In the genomic region with DNA sequence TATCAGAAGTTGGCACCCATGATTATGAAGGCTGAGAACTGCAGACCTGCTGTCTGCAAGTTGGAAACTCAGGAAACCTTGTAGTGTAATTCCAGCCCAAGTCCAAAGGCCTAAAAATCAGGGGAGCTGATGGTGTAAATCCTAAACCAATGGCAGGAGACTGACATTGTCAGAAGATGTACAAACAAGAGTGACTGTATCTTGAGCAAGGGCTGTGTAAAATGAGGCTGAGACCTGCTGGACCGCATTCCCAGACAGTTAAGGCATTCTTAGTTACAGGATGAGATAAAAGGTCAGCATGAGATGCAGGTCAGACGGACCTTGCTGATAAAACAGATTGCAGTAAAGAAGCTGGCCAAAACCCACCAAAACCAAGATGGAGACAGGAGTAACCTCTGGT, we compare ENCODE assay signal across 24 cellular contexts.
DNase-seq lines count a peak whose midpoint lies in the region; ATAC-seq and TF ChIP-seq lines count a peak whose summit lies in the region.
"Had no signal": no experiment of that assay in that cellular context is flagged by ENCODE, and none has a peak within 500 bp of the region (broad histone marks: within the 10 kb centered on the region; RNA-seq: fewer than 3 reads in every experiment).

No MANE protein-coding gene starts in this region.

- H3K9me2 ChIP-seq in GM23338 (ENCODE audit: insufficient read depth) (peaks cover 16% of the 10 kb centered on the region), PC-9 (ENCODE audit: insufficient read depth) (no peaks in the 10 kb centered on the region)

- no peaks in the 10 kb centered on the region for H4K20me1 ChIP-seq in GM23338 (replicated peaks; ENCODE audit: insufficient read depth)
- no peaks in the 10 kb centered on the region for H4K20me1 ChIP-seq in PC-9 (ENCODE audit: insufficient read depth)

- TF ChIP-seq CTCF in GM23338 (conservative IDR thresholded peaks at IDR 0.05; ENCODE audit: low read depth in 2 of 2), result no peak
- no peak for TF ChIP-seq CTCF in PC-9 (conservative IDR thresholded peaks at IDR 0.05)
- TF ChIP-seq CTCF in epithelial cell of esophagus (IDR thresholded peaks at IDR 0.05; ENCODE audit: insufficient read depth, low read depth, low read length, missing control alignments), result no peak
- TF ChIP-seq CTCF in mesothelial cell of epicardium (IDR thresholded peaks at IDR 0.05; ENCODE audit: unreplicated experiment), result no peak

- H3K36me3 ChIP-seq in GM23338 (ENCODE audit: insufficient read depth) (no peaks in the 10 kb centered on the region), PC-9 (ENCODE audit: low read depth) (no peaks in the 10 kb centered on the region)
- H3K36me3 ChIP-seq: BE2C had no signal

- ATAC-seq in GM23338, result no peak
- ATAC-seq in GM18861 (IDR thresholded peaks at IDR 0.05; ENCODE audit: unreplicated experiment), result no peak
- no peak for ATAC-seq in GM21529 (IDR thresholded peaks at IDR 0.05; ENCODE audit: unreplicated experiment)
- no peak for ATAC-seq in sciatic nerve
- ATAC-seq: A549, GM12878, PC-3 had no signal

- H3K4me1 ChIP-seq in GM23338 (ENCODE audit: insufficient read depth) (peaks cover 18% of the 10 kb centered on the region), PC-9 (replicated peaks; ENCODE audit: insufficient read depth) (peaks cover 22% of the 10 kb centered on the region)
- H3K4me1 ChIP-seq: A549, BE2C had no signal

- H3K27ac Mint-ChIP-seq in GM23338, result no peak overlapping the region
- peak overlapping the region; percentile 2 for H3K27ac Mint-ChIP-seq in mesothelial cell of epicardium
- H3K27ac Mint-ChIP-seq: IgD-negative memory B cell had no signal

- intact Hi-C loops in PC-9 (cut with micrococcal nuclease; ENCODE audit: unreplicated experiment) (loop anchor here (5.0 kb wide), 1 partner anchor 34 kb away; no protein-coding TSS in a partner anchor), sciatic nerve (cut with DNase I) (no loop called here)

- H3K27ac ChIP-seq in GM23338 (ENCODE audit: low read depth), result 0 out of 2 replicates have a peak overlapping the region, but pooled peaks have one; percentile 46
- H3K27ac ChIP-seq in PC-9, result no peak overlapping the region
- H3K27ac ChIP-seq: A549 had no signal

- H3K36me3 Mint-ChIP-seq in GM23338 (ENCODE audit: low read depth) (peaks cover 6% of the 10 kb centered on the region), mesothelial cell of epicardium (peaks cover 7% of the 10 kb centered on the region)
- H3K36me3 Mint-ChIP-seq: IgD-negative memory B cell had no signal

- H3K79me2 ChIP-seq in GM23338 (replicated peaks; ENCODE audit: insufficient read depth) (no peaks in the 10 kb centered on the region), PC-9 (ENCODE audit: low read depth) (no peaks in the 10 kb centered on the region)

- CTCF ChIA-PET in PC-9 (lab: Charles Lee), result interaction anchor here (0.6 kb wide), 1 partner anchor 121 kb away, joined by 4 read pairs; no protein-coding TSS in a partner anchor

- BruUV-seq in PC-9 (replicated peaks; lab: Mats Ljungman, UMichigan), result no TSS peak

- no peak for DNase-seq in GM23338 (ENCODE audit: low spot score)
- peak; percentile 21 to 62 for DNase-seq in PC-9
- peak; percentile 78 for DNase-seq in epithelial cell of esophagus (ENCODE audit: low read depth)
- no peak for DNase-seq in mesothelial cell of epicardium (ENCODE audit: low spot score in 2 of 2, unreplicated experiment in 2 of 2)
- no peak for DNase-seq in sciatic nerve (ENCODE audit: low spot score)
- DNase-seq in T-helper 1 cell, result no peak
- DNase-seq: BE2C, COR-L47, DMS 273 treated with DMSO at 0.1 percent for 48 hours, DMS79 treated with DMSO at 0.1 percent for 48 hours, GOT3, Karpas-422, NCI-H1417, NCI-H1694 treated with DMSO at 0.1 percent for 48 hours, NCI-H446 treated with DMSO at 0.1 percent for 48 hours, NCI-H526 treated with DMSO at 0.1 percent for 48 hours, PC-3, RPMI8226, SHP77 had no signal

- peak overlapping the region; percentile 35; the same call in 1 of the 2 replicates for H3K4me2 ChIP-seq in GM23338
- peak overlapping the region; percentile 28; the same call in 1 of the 2 replicates for H3K4me2 ChIP-seq in PC-9
- H3K4me2 ChIP-seq: A549 had no signal

- H3K9me3 ChIP-seq in PC-9 (ENCODE audit: insufficient read depth, low read depth), result no peaks in the 10 kb centered on the region
- H3K9me3 ChIP-seq: A549, BE2C had no signal

- H3K27me3 ChIP-seq in GM23338 (ENCODE audit: insufficient read depth) (no peaks in the 10 kb centered on the region), PC-9 (ENCODE audit: insufficient read depth, low read depth) (no peaks in the 10 kb centered on the region)
- H3K27me3 ChIP-seq: BE2C had no signal

- POLR2A ChIA-PET in PC-9 (lab: Charles Lee; ENCODE audit: unreplicated experiment), result interaction anchor here (0.7 kb wide), 1 partner anchor 651 kb away, joined by 3 read pairs; no protein-coding TSS in a partner anchor

- H3K9me3 Mint-ChIP-seq in GM23338 (peaks cover 19% of the 10 kb centered on the region; the same call in 2 of the 3 replicates), mesothelial cell of epicardium (peaks cover 27% of the 10 kb centered on the region)

- no peak overlapping the region for H3K4me3 ChIP-seq in GM23338
- no peak overlapping the region for H3K4me3 ChIP-seq in PC-9
- no peak overlapping the region for H3K4me3 ChIP-seq in epithelial cell of esophagus (ENCODE audit: low read length)
- H3K4me3 ChIP-seq: A549, GM12878 had no signal

- H3K4me1 Mint-ChIP-seq in GM23338 (peaks cover 27% of the 10 kb centered on the region), mesothelial cell of epicardium (peaks cover 10% of the 10 kb centered on the region)

- H3K4me3 Mint-ChIP-seq in GM23338 (no peak overlapping the region), mesothelial cell of epicardium (no peak overlapping the region)
- H3K4me3 Mint-ChIP-seq: IgD-negative memory B cell had no signal

- H2AFZ ChIP-seq in GM23338 (peak overlapping the region; percentile 28), PC-9 (no peak overlapping the region; the same call in 1 of the 2 replicates)

- H3F3A ChIP-seq in GM23338 (replicated peaks; ENCODE audit: low read depth) (no peaks in the 10 kb centered on the region), PC-9 (ENCODE audit: insufficient read depth, low read depth) (0 out of 2 replicates have a peak, but pooled peaks cover 3% of the 10 kb centered on the region)

- H3K27me3 Mint-ChIP-seq in GM23338 (ENCODE audit: insufficient read depth, low read depth, poor library complexity) (no peaks in the 10 kb centered on the region), mesothelial cell of epicardium (ENCODE audit: low read depth) (no peaks in the 10 kb centered on the region)
- H3K27me3 Mint-ChIP-seq: IgD-negative memory B cell had no signal

TF ChIP-seq in GM23338, 12 proteins besides CTCF, POLR2A, EP300 and RAD21 (continues in another document):
- TF ChIP-seq CREB1 (CRISPR knock-in tag; IDR thresholded peaks at IDR 0.05; ENCODE audit: low read depth), result no peak
- no peak for TF ChIP-seq NANOG (IDR thresholded peaks at IDR 0.05; ENCODE audit: borderline replicate concordance)
- TF ChIP-seq EZH2phosphoT487 (IDR thresholded peaks at IDR 0.05; ENCODE audit: unreplicated experiment), result no peak

Comparison
In these comparisons a context has a peak if more than half of its experiments do, and no peak if none do; other contexts are left out.
1. DNase-seq: peak in PC-9 (2 of 2) and epithelial cell of esophagus (single experiment); none in GM23338 (single experiment), mesothelial cell of epicardium (0 of 2), sciatic nerve (single experiment) and T-helper 1 cell (0 of 5).